1 cellular context compared by ENCODE assay signal in genomic region chr3:17733768-17734167, GRCh38.
TF ChIP-seq lines count a peak whose summit lies in the region.

No MANE protein-coding gene starts in this region.

TF ChIP-seq in K562, 482 proteins besides CTCF, POLR2A, EP300 and RAD21:
- TF ChIP-seq STAT5B (CRISPR knock-in tag; IDR thresholded peaks at IDR 0.05) = no peak
- TF ChIP-seq, protein P1, sequence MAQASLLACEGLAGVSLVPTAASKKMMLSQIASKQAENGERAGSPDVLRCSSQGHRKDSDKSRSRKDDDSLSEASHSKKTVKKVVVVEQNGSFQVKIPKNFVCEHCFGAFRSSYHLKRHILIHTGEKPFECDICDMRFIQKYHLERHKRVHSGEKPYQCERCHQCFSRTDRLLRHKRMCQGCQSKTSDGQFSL (CRISPR knock-in tag; IDR thresholded peaks at IDR 0.05) = no peak
- TF ChIP-seq, protein P1 (tag; IDR thresholded peaks at IDR 0.05) = no peak
- no peak for TF ChIP-seq IRF2 (CRISPR knock-in tag; IDR thresholded peaks at IDR 0.05)
- no peak for TF ChIP-seq ZNF347 (CRISPR knock-in tag; IDR thresholded peaks at IDR 0.05; ENCODE audit: low read depth)
- no peak for TF ChIP-seq JUNB (CRISPR knock-in tag; conservative IDR thresholded peaks at IDR 0.05)
- TF ChIP-seq ZKSCAN1 (IDR thresholded peaks at IDR 0.05; ENCODE audit: low read depth, low read length) = no peak
- TF ChIP-seq ATF4 (CRISPR knock-in tag; IDR thresholded peaks at IDR 0.05) = no peak
- peak; percentile 72 for TF ChIP-seq ZNF121 (CRISPR knock-in tag; conservative IDR thresholded peaks at IDR 0.05)
- TF ChIP-seq, protein P2, sequence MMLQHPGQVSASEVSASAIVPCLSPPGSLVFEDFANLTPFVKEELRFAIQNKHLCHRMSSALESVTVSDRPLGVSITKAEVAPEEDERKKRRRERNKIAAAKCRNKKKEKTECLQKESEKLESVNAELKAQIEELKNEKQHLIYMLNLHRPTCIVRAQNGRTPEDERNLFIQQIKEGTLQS (IDR thresholded peaks at IDR 0.05) = no peak
- TF ChIP-seq, protein P2 (CRISPR knock-in tag; conservative IDR thresholded peaks at IDR 0.05) = no peak
- no peak for TF ChIP-seq POLR2AphosphoS2 (IDR thresholded peaks at IDR 0.05; ENCODE audit: low read length)
- no peak for TF ChIP-seq ZBED1 (IDR thresholded peaks at IDR 0.05)
- TF ChIP-seq ZNF785 (CRISPR knock-in tag; IDR thresholded peaks at IDR 0.05) = no peak
- no peak for TF ChIP-seq TBL1XR1 (IDR thresholded peaks at IDR 0.05; ENCODE audit: low read length in 2 of 2)
- TF ChIP-seq SRF (CRISPR knock-in tag; IDR thresholded peaks at IDR 0.05) = no peak
- TF ChIP-seq RBM25 (IDR thresholded peaks at IDR 0.05; ENCODE audit: low read depth, low read length, severe bottlenecking) = peak; percentile 63
- no peak for TF ChIP-seq NCOA4 (IDR thresholded peaks at IDR 0.05; ENCODE audit: partially characterized antibody)
- TF ChIP-seq ELF4 (CRISPR knock-in tag; IDR thresholded peaks at IDR 0.05) = no peak
TF ChIP-seq in K562: peak in this region for 2.
